Comparison of ENCODE assay signal across 1 cellular context in genomic region chrX:19839770-19840254, GRCh38.
TF ChIP-seq lines count a peak whose summit lies in the region.

No MANE protein-coding gene starts in this region.

TF ChIP-seq in GM23338, 12 proteins besides CTCF, POLR2A, EP300 and RAD21 (continued from another document):
- TF ChIP-seq ZNF462 (CRISPR knock-in tag; IDR thresholded peaks at IDR 0.05) = no peak
- no peak for TF ChIP-seq STAT1 (IDR thresholded peaks at IDR 0.05; ENCODE audit: unreplicated experiment)
- TF ChIP-seq EZH2phosphoT487 (IDR thresholded peaks at IDR 0.05; ENCODE audit: unreplicated experiment) = no peak
- no peak for TF ChIP-seq JUNB (IDR thresholded peaks at IDR 0.05; ENCODE audit: unreplicated experiment)
- no peak for TF ChIP-seq ETS1 (IDR thresholded peaks at IDR 0.05)
- TF ChIP-seq REST (IDR thresholded peaks at IDR 0.05; ENCODE audit: unreplicated experiment) = no peak
